ENCODE assay signal across 8 cellular contexts in the genomic region with DNA sequence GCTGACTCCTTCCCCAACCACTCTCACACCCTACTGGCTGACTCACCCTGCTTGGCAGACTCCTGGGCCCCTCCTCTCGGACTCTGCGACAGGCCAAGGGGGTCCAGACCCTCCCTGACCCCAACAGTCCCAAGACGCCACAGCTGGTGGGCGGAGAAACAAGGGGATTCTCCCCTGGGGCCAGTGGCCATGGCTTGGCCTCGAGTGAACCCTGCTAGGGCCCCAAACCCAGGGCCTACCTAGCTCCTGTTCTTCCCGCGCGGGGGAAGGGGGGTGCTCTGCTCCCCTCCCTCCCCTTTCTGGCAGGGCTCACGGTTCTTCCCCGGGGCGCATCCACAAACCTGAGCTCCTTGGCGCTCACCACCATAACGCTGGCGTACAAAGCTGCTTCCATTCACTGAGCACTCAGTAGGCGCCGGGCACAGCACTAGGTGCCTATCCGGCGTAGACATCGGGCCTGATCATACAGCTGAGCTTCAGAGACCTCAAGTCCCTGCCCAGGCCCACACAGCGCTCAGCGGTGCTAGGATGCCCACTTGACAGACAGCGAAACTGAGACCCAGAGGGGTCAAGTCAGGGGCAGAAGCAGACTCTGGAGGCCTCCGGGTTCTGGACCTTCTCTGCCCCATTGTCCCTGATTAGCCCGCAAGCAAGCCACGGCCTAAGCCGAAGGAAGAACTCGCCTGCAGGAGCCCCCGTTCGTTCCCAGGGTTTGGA. TPM values are rescaled to one million over a fixed set of nuclear protein-coding genes. Genes with fewer than 3 reads are reported as not detected.
A peak's percentile ranks its signal among the peaks of the same experiment; 100 is the strongest.
DNase-seq lines count a peak whose midpoint lies in the region; ATAC-seq and TF ChIP-seq lines count a peak whose summit lies in the region.

No MANE protein-coding gene starts in this region.

- H2AFZ ChIP-seq in parathyroid adenoma, result peak overlapping the region; percentile 82

- POLR2A ChIA-PET in activated CD4-positive, alpha-beta memory T cell treated with anti-CD3 and anti-CD28 coated beads, Interleukin-2, amount 10 ng/mL, durations not matched to agents 7 days and 5 days (lab: Charles Lee), result interaction anchor here (1.0 to 3.4 kb wide), 9 partner anchors 8 to 236 kb away, joined by 3 to 15 read pairs (median 7); a partner anchor contains a TSS

- H3K27me3 ChIP-seq in parathyroid adenoma (ENCODE audit: control insufficient read depth, insufficient read depth, low read length), result no peaks in the 10 kb centered on the region

- H3K9ac ChIP-seq in parathyroid adenoma, result no peak overlapping the region

- H3K4me3 Mint-ChIP-seq in activated CD4-positive, alpha-beta memory T cell treated with anti-CD3 and anti-CD28 coated beads, Interleukin-2, amount 10 ng/mL, durations not matched to agents 7 days and 5 days, result peak overlapping the region; percentile 96

- no peaks in the 10 kb centered on the region for H3K36me3 ChIP-seq in parathyroid adenoma (ENCODE audit: control insufficient read depth, insufficient read depth, low read length)

- TF ChIP-seq CTCF in fibroblast of mammary gland (conservative IDR thresholded peaks at IDR 0.05; ENCODE audit: control insufficient read depth, insufficient read depth, low read depth, low read length) (no peak), parathyroid adenoma (IDR thresholded peaks at IDR 0.05) (no peak)

- H3K9me3 ChIP-seq in parathyroid adenoma (ENCODE audit: control insufficient read depth, low read length), result no peaks in the 10 kb centered on the region

- H3K27ac ChIP-seq in parathyroid adenoma, result no peak overlapping the region

- DNase-seq in activated CD4-positive, alpha-beta memory T cell treated with anti-CD3 and anti-CD28 coated beads, Interleukin-2, amount 10 ng/mL, durations not matched to agents 7 days and 5 days, result peak; percentile 55
- DNase-seq in fibroblast of mammary gland (ENCODE audit: low read depth) (peak; percentile 44), middle frontal gyrus (ENCODE audit: extremely low spot score, low spot score) (no peak), HPDE6-E6E7 (ENCODE audit: extremely low spot score) (no peak), NCI-H774 (lab: John Stamatoyannopoulos, UW) (no peak)

- peaks cover 61% of the 10 kb centered on the region for H3K4me1 Mint-ChIP-seq in activated CD4-positive, alpha-beta memory T cell treated with anti-CD3 and anti-CD28 coated beads, Interleukin-2, amount 10 ng/mL, durations not matched to agents 7 days and 5 days

- CTCF ChIA-PET in activated CD4-positive, alpha-beta memory T cell treated with anti-CD3 and anti-CD28 coated beads, Interleukin-2, amount 10 ng/mL, durations not matched to agents 7 days and 5 days (lab: Charles Lee), result interaction anchor here (0.6 to 4.1 kb wide), 8 partner anchors 8 to 82 kb away, joined by 3 to 29 read pairs (median 4); no protein-coding TSS in a partner anchor

- H3K4me2 ChIP-seq in parathyroid adenoma (ENCODE audit: low read length), result peak overlapping the region; percentile 85

- H3K4me3 ChIP-seq in fibroblast of mammary gland (ENCODE audit: control insufficient read depth, low read depth, low read length) (peak overlapping the region; percentile 48), parathyroid adenoma (ENCODE audit: low read depth, low read length) (peak overlapping the region; percentile 74)

- peak overlapping the region; percentile 80 for H3K27ac Mint-ChIP-seq in activated CD4-positive, alpha-beta memory T cell treated with anti-CD3 and anti-CD28 coated beads, Interleukin-2, amount 10 ng/mL, durations not matched to agents 7 days and 5 days

- no peaks in the 10 kb centered on the region for H3K27me3 Mint-ChIP-seq in activated CD4-positive, alpha-beta memory T cell treated with anti-CD3 and anti-CD28 coated beads, Interleukin-2, amount 10 ng/mL, durations not matched to agents 7 days and 5 days

- H3K36me3 Mint-ChIP-seq in activated CD4-positive, alpha-beta memory T cell treated with anti-CD3 and anti-CD28 coated beads, Interleukin-2, amount 10 ng/mL, durations not matched to agents 7 days and 5 days (ENCODE audit: low read depth), result peaks cover 32% of the 10 kb centered on the region

- H3K79me2 ChIP-seq in parathyroid adenoma, result no peaks in the 10 kb centered on the region

- H3K4me1 ChIP-seq in parathyroid adenoma, result peaks cover 2% of the 10 kb centered on the region

- no peaks in the 10 kb centered on the region for H3K9me3 Mint-ChIP-seq in activated CD4-positive, alpha-beta memory T cell treated with anti-CD3 and anti-CD28 coated beads, Interleukin-2, amount 10 ng/mL, durations not matched to agents 7 days and 5 days

- peak; percentile 10 for ATAC-seq in HG03354 (IDR thresholded peaks at IDR 0.05; ENCODE audit: poor library complexity, severe bottlenecking, unreplicated experiment)
- no peak for ATAC-seq in HG02610 (IDR thresholded peaks at IDR 0.05; ENCODE audit: unreplicated experiment)

RNA-seq across cellular contexts. Expression of a gene that starts 0.6 kb away (rescaled TPM):
- 10 to 100 TPM; 79.0 to 79.7 TPM for total RNA-seq in activated CD4-positive, alpha-beta memory T cell treated with anti-CD3 and anti-CD28 coated beads, Interleukin-2, amount 10 ng/mL, durations not matched to agents 7 days and 5 days

Comparison
In these comparisons a context has a peak if more than half of its experiments do, and no peak if none do; other contexts are left out.
1. DNase-seq: peak in activated CD4-positive, alpha-beta memory T cell treated with anti-CD3 and anti-CD28 coated beads, Interleukin-2, amount 10 ng/mL, durations not matched to agents 7 days and 5 days (single experiment) and fibroblast of mammary gland (single experiment); none in middle frontal gyrus (single experiment), HPDE6-E6E7 (single experiment) and NCI-H774 (single experiment).